Comparison of ENCODE assay signal across 12 cellular contexts in genomic region chr14:56131865-56132830, GRCh38. TPM values are rescaled to one million over a fixed set of nuclear protein-coding genes. Genes with fewer than 3 reads are reported as not detected.
DNase-seq lines count a peak whose midpoint lies in the region; ATAC-seq, FAIRE-seq and TF ChIP-seq lines count a peak whose summit lies in the region.
"Had no signal": no experiment of that assay in that cellular context is flagged by ENCODE, and none has a peak within 500 bp of the region (broad histone marks: within the 10 kb centered on the region; RNA-seq: fewer than 3 reads in every experiment).

No MANE protein-coding gene starts in this region.

- no peak overlapping the region for H3K4me2 ChIP-seq in endothelial cell of umbilical vein (ENCODE audit: insufficient read depth, low read length)

- H3K9me3 ChIP-seq in endothelial cell of umbilical vein (replicated peaks; ENCODE audit: control insufficient read depth, insufficient read depth, low read length): no peaks in the 10 kb centered on the region
- H3K9me3 ChIP-seq in testis: no peaks in the 10 kb centered on the region

- peak overlapping the region; percentile 55 for H3K27ac Mint-ChIP-seq in activated naive CD4-positive, alpha-beta T cell treated with anti-CD3 and anti-CD28 coated beads, Interleukin-2, amount 50 U/mL, for 24 hours

- H3K4me1 ChIP-seq in endothelial cell of umbilical vein (ENCODE audit: control insufficient read depth, extremely low read depth, insufficient read depth, low read length) (peaks cover 4% of the 10 kb centered on the region), testis (peaks cover 32% of the 10 kb centered on the region)

- BruUV-seq in endothelial cell of umbilical vein (replicated peaks; lab: Mats Ljungman, UMichigan): no TSS peak

- FAIRE-seq in endothelial cell of umbilical vein (lab: Jason Lieb, UNC): peak; percentile 40

- peaks cover under 1% of the 10 kb centered on the region for H3K79me2 ChIP-seq in endothelial cell of umbilical vein (ENCODE audit: control insufficient read depth, insufficient read depth, low read length)

- DNase-seq in activated naive CD4-positive, alpha-beta T cell (lab: John Stamatoyannopoulos, UW): no peak
- DNase-seq in NCI-H524 (lab: John Stamatoyannopoulos, UW) (peak; percentile 83 to 93), endothelial cell of umbilical vein (ENCODE audit: low read depth, low spot score) (no peak), testis (no peak), epidermal melanocyte (ENCODE audit: insufficient read length, low spot score) (no peak)
- DNase-seq: activated CD8-positive, alpha-beta memory T cell treated with anti-CD3 and anti-CD28 coated beads, Interleukin-2, amount 50 U/mL, for 4 hours; NCI-H146; posterior cingulate gyrus had no signal

- no peaks in the 10 kb centered on the region for H3K36me3 Mint-ChIP-seq in activated naive CD4-positive, alpha-beta T cell treated with anti-CD3 and anti-CD28 coated beads, Interleukin-2, amount 50 U/mL, for 24 hours

- H3K4me1 Mint-ChIP-seq in activated naive CD4-positive, alpha-beta T cell treated with anti-CD3 and anti-CD28 coated beads, Interleukin-2, amount 50 U/mL, for 24 hours: peaks cover 43% of the 10 kb centered on the region

- CTCF ChIA-PET in endothelial cell of umbilical vein (lab: Charles Lee): interaction anchor here (1.1 to 2.3 kb wide), 4 partner anchors 208 to 1185 kb away, joined by 3 to 6 read pairs (median 4); no protein-coding TSS in a partner anchor

- H3K4me3 Mint-ChIP-seq in activated naive CD4-positive, alpha-beta T cell treated with anti-CD3 and anti-CD28 coated beads, Interleukin-2, amount 50 U/mL, for 24 hours: peak overlapping the region; percentile 15

- TF ChIP-seq POLR2A in endothelial cell of umbilical vein (IDR thresholded peaks at IDR 0.05; ENCODE audit: low read depth, low read length) (no peak), testis (IDR thresholded peaks at IDR 0.05) (no peak)

- dilution Hi-C loops in endothelial cell of umbilical vein (cut with MboI; ENCODE audit: extremely low pct_ligation_motif_present, low sequenced_read_pairs): no loop called here

- intact Hi-C loops in endothelial cell of umbilical vein (cut with micrococcal nuclease) (no loop called here), testis (cut with DNase I; ENCODE audit: low total_unique reads) (no loop called here)

- H3K9ac ChIP-seq in endothelial cell of umbilical vein (replicated peaks; ENCODE audit: extremely low read depth, insufficient read depth, low read length): no peak overlapping the region

- no peak overlapping the region for H3K4me3 ChIP-seq in endothelial cell of umbilical vein (replicated peaks in 1 of 3; ENCODE audit: insufficient read depth in 1 of 3, low read depth in 1 of 3, low read length in 3 of 3)
- H3K4me3 ChIP-seq in testis: no peak overlapping the region

- POLR2A ChIA-PET in endothelial cell of umbilical vein (lab: Charles Lee): no interaction called here

- H4K20me1 ChIP-seq in endothelial cell of umbilical vein (replicated peaks; ENCODE audit: control insufficient read depth, extremely low read depth, insufficient read depth, low read length): no peaks in the 10 kb centered on the region

- H3K9me1 ChIP-seq in endothelial cell of umbilical vein (replicated peaks; ENCODE audit: control insufficient read depth, extremely low read depth, insufficient read depth, low read length): no peaks in the 10 kb centered on the region

- H3K9me3 Mint-ChIP-seq in activated naive CD4-positive, alpha-beta T cell treated with anti-CD3 and anti-CD28 coated beads, Interleukin-2, amount 50 U/mL, for 24 hours: no peaks in the 10 kb centered on the region

- WGBS in testis, 2 donors: 63 to 67% methylated on average over 14 of the region's 14 CpGs

- no peak overlapping the region for H3K27ac ChIP-seq in endothelial cell of umbilical vein (ENCODE audit: insufficient read depth, low read depth, low read length)
- peak overlapping the region; percentile 15 to 41 for H3K27ac ChIP-seq in testis

- H3K27me3 ChIP-seq in endothelial cell of umbilical vein (ENCODE audit: control insufficient read depth in 2 of 2, insufficient read depth in 2 of 2, low read length in 2 of 2) (no peaks in the 10 kb centered on the region), testis (no peaks in the 10 kb centered on the region)

- H3K27me3 Mint-ChIP-seq in activated naive CD4-positive, alpha-beta T cell treated with anti-CD3 and anti-CD28 coated beads, Interleukin-2, amount 50 U/mL, for 24 hours: no peaks in the 10 kb centered on the region

- no peak for TF ChIP-seq CTCF in endothelial cell of umbilical vein (IDR thresholded peaks at IDR 0.05; ENCODE audit: extremely low read depth in 1 of 2, insufficient read depth in 1 of 2, low read depth in 1 of 2, low read length in 2 of 2)
- no peak for TF ChIP-seq CTCF in testis (IDR thresholded peaks at IDR 0.05)

- H3K36me3 ChIP-seq in endothelial cell of umbilical vein (ENCODE audit: control insufficient read depth in 2 of 2, extremely low read depth in 1 of 2, insufficient read depth in 2 of 2, low read length in 2 of 2): no peaks in the 10 kb centered on the region
- H3K36me3 ChIP-seq in testis (ENCODE audit: low read depth, missing control alignments): no peaks in the 10 kb centered on the region

- no peak for ATAC-seq in GM21360 (IDR thresholded peaks at IDR 0.05; ENCODE audit: unreplicated experiment)
- ATAC-seq in HG02852 (IDR thresholded peaks at IDR 0.05; ENCODE audit: unreplicated experiment): no peak
- ATAC-seq: Panc1 had no signal

- H2AFZ ChIP-seq in endothelial cell of umbilical vein (ENCODE audit: low read depth, low read length): no peak overlapping the region

TF ChIP-seq in endothelial cell of umbilical vein, 7 proteins besides CTCF, POLR2A, EP300 and RAD21:
- TF ChIP-seq POLR2AphosphoS5 (IDR thresholded peaks at IDR 0.05; ENCODE audit: insufficient read depth, low read depth, low read length) (no peak), MAX (IDR thresholded peaks at IDR 0.05; ENCODE audit: insufficient read depth, insufficient read length) (no peak), GATA2 (IDR thresholded peaks at IDR 0.05; ENCODE audit: insufficient read depth, insufficient read length, low read depth, low read length) (no peak), JUN (IDR thresholded peaks at IDR 0.05; ENCODE audit: borderline replicate concordance, insufficient read depth, insufficient read length, low read depth) (no peak), MYC (IDR thresholded peaks at IDR 0.05; ENCODE audit: low read depth, low read length) (no peak), EZH2 (IDR thresholded peaks at IDR 0.05; ENCODE audit: borderline replicate concordance, low read depth, low read length, severe bottlenecking) (no peak), FOS (IDR thresholded peaks at IDR 0.05; ENCODE audit: borderline replicate concordance, insufficient read depth, low read length) (no peak)

RNA-seq across cellular contexts. Expression of gene PELI2, which starts 13.9 kb away (rescaled TPM):
- total RNA-seq in endothelial cell of umbilical vein (13.0 TPM in 2 replicates), testis (10 to 100 TPM; 27.6 to 32.5 TPM)
- polyA plus RNA-seq in endothelial cell of umbilical vein (9.9 and 11.5 TPM in 2 replicates), testis (ENCODE audit: insufficient read depth, low read depth, low replicate concordance) (14.5 TPM)
- 8.0 and 9.3 TPM in 2 replicates for polyA plus RNA-seq in endothelial cell of umbilical vein (2011; cell fraction: cytosol; rRNA removed)
- polyA plus RNA-seq in endothelial cell of umbilical vein (2011; cell fraction: nucleus; rRNA removed): 31.3 and 32.7 TPM in 2 replicates
- polyA plus RNA-seq in endothelial cell of umbilical vein (2012): 1.6 and 2.7 TPM in 2 replicates
- 80.6 and 91.0 TPM in 2 replicates for polyA minus RNA-seq in endothelial cell of umbilical vein
- polyA minus RNA-seq in endothelial cell of umbilical vein (2011; cell fraction: cytosol; rRNA and poly(A)+ RNA removed): 4.0 TPM
- polyA minus RNA-seq in endothelial cell of umbilical vein (2011; cell fraction: nucleus; rRNA and poly(A)+ RNA removed): 29.7 and 38.7 TPM in 2 replicates

Comparison
In these comparisons a context has a peak if more than half of its experiments do, and no peak if none do; other contexts are left out.
1. DNase-seq: peak in NCI-H524 (2 of 2); none in activated naive CD4-positive, alpha-beta T cell (0 of 4), endothelial cell of umbilical vein (single experiment), testis (single experiment) and epidermal melanocyte (single experiment).